ENCODE assay signal across 16 cellular contexts in genomic region chr16:70701998-70702397, GRCh38. TPM values are rescaled to one million over a fixed set of nuclear protein-coding genes. Genes with fewer than 3 reads are reported as not detected.
A peak's percentile ranks its signal among the peaks of the same experiment; 100 is the strongest.
DNase-seq lines count a peak whose midpoint lies in the region; ATAC-seq and TF ChIP-seq lines count a peak whose summit lies in the region.
"Had no signal": no experiment of that assay in that cellular context is flagged by ENCODE, and none has a peak within 500 bp of the region (broad histone marks: within the 10 kb centered on the region; RNA-seq: fewer than 3 reads in every experiment).

No MANE protein-coding gene starts in this region.

- DNase-seq in HL-60 (ENCODE audit: low read depth in 1 of 2, low spot score in 1 of 2) (no peak), SJSA1 (ENCODE audit: low read depth in 1 of 2, low spot score in 2 of 2) (no peak), NCI-H2171 (lab: John Stamatoyannopoulos, UW) (no peak)
- no peak for DNase-seq in stimulated activated naive B cell treated with anti-CD40 and anti-IgM and Interleukin-4, amounts not matched to agents 10 μg/mL and 1 μg/mL and 100 μg/mL, for 72 hours
- DNase-seq: activated T-cell treated with anti-CD3 and anti-CD28 coated beads, Interleukin-2, amount 50 U/mL, for 48 hours; CD8-positive, alpha-beta memory T cell; kidney; NCI-H1048; NCI-H446 treated with DMSO at 0.1 percent for 48 hours had no signal

- no peak overlapping the region for H3K4me2 ChIP-seq in skeletal muscle satellite cell (ENCODE audit: low read length)

- peak overlapping the region; percentile 45 for H3K9ac ChIP-seq in skeletal muscle satellite cell (ENCODE audit: low read depth, low read length)

- H3K9me3 ChIP-seq in SJSA1 (replicated peaks) (no peaks in the 10 kb centered on the region), gastroesophageal sphincter (no peaks in the 10 kb centered on the region), skeletal muscle satellite cell (replicated peaks; ENCODE audit: low read length) (no peaks in the 10 kb centered on the region)
- H3K9me3 ChIP-seq: neutrophil had no signal

- H3K36me3 Mint-ChIP-seq in stimulated activated naive B cell treated with anti-CD40 and anti-IgM and Interleukin-4, amounts not matched to agents 10 μg/mL and 1 μg/mL and 100 μg/mL, for 72 hours = peaks cover 27 to 38% of the 10 kb centered on the region in 2 donors

- H3K4me3 ChIP-seq in HL-60 (replicated peaks; ENCODE audit: insufficient read depth, low read length) = no peak overlapping the region
- H3K4me3 ChIP-seq in SJSA1 = no peak overlapping the region
- no peak overlapping the region for H3K4me3 ChIP-seq in gastroesophageal sphincter
- no peak overlapping the region for H3K4me3 ChIP-seq in skeletal muscle satellite cell (ENCODE audit: low read length)

- no peak for ATAC-seq in gastroesophageal sphincter
- ATAC-seq in HG02610 (IDR thresholded peaks at IDR 0.05; ENCODE audit: unreplicated experiment) = no peak
- no peak for ATAC-seq in stimulated activated naive B cell treated with anti-CD40 and anti-IgM and Interleukin-4, amounts not matched to agents 10 μg/mL and 1 μg/mL and 100 μg/mL, for 72 hours (replicated peaks)
- no peak for ATAC-seq in GM18498 (IDR thresholded peaks at IDR 0.05; ENCODE audit: unreplicated experiment)

- WGBS in gastroesophageal sphincter (ENCODE audit: low coverage in 1 of 2), 2 donors = 47% methylated on average over 2 of the region's 8 CpGs; no CpG with 5 or more reads in 1 of the 2 donors

- no peak overlapping the region for H3K27ac Mint-ChIP-seq in stimulated activated naive B cell treated with anti-CD40 and anti-IgM and Interleukin-4, amounts not matched to agents 10 μg/mL and 1 μg/mL and 100 μg/mL, for 72 hours
- H3K27ac Mint-ChIP-seq: stimulated activated naive CD8-positive, alpha-beta T cell treated with anti-CD3 and anti-CD28 coated beads, Interleukin-15, Interleukin-2, amounts not matched to agents 100 ng/mL and 50 ng/mL, for 24 hours had no signal

- H3K27me3 Mint-ChIP-seq in stimulated activated naive B cell treated with anti-CD40 and anti-IgM and Interleukin-4, amounts not matched to agents 10 μg/mL and 1 μg/mL and 100 μg/mL, for 72 hours = no peaks in the 10 kb centered on the region
- H3K27me3 Mint-ChIP-seq: CD8-positive, alpha-beta memory T cell; stimulated activated naive CD8-positive, alpha-beta T cell treated with anti-CD3 and anti-CD28 coated beads, Interleukin-15, Interleukin-2, amounts not matched to agents 100 ng/mL and 50 ng/mL, for 24 hours had no signal

- no peak overlapping the region for H3K4me3 Mint-ChIP-seq in stimulated activated naive B cell treated with anti-CD40 and anti-IgM and Interleukin-4, amounts not matched to agents 10 μg/mL and 1 μg/mL and 100 μg/mL, for 72 hours
- H3K4me3 Mint-ChIP-seq: stimulated activated naive CD8-positive, alpha-beta T cell treated with anti-CD3 and anti-CD28 coated beads, Interleukin-15, Interleukin-2, amounts not matched to agents 100 ng/mL and 50 ng/mL, for 24 hours had no signal

- TF ChIP-seq CTCF in HL-60 (IDR thresholded peaks at IDR 0.05; ENCODE audit: insufficient read depth, low read length) (no peak), gastroesophageal sphincter (IDR thresholded peaks at IDR 0.05) (no peak)

- H3K4me1 Mint-ChIP-seq in stimulated activated naive B cell treated with anti-CD40 and anti-IgM and Interleukin-4, amounts not matched to agents 10 μg/mL and 1 μg/mL and 100 μg/mL, for 72 hours = peaks cover 8 to 10% of the 10 kb centered on the region in 2 donors

- no peak for TF ChIP-seq POLR2A in gastroesophageal sphincter (IDR thresholded peaks at IDR 0.05)

- H3K27ac ChIP-seq in HL-60 (replicated peaks) = peak overlapping the region; percentile 23; the same call in 1 of the 2 replicates
- peak overlapping the region; percentile 96; the same call in 1 of the 2 replicates for H3K27ac ChIP-seq in SJSA1
- H3K27ac ChIP-seq in gastroesophageal sphincter = peak overlapping the region; percentile 69 to 98 (median 96)
- H3K27ac ChIP-seq: neutrophil, VCaP had no signal

- H3K27me3 ChIP-seq in HL-60 (ENCODE audit: insufficient read depth, poor library complexity, severe bottlenecking) (no peaks in the 10 kb centered on the region), SJSA1 (replicated peaks) (no peaks in the 10 kb centered on the region), gastroesophageal sphincter (no peaks in the 10 kb centered on the region), skeletal muscle satellite cell (ENCODE audit: control insufficient read depth, insufficient read depth, low read length) (no peaks in the 10 kb centered on the region)
- H3K27me3 ChIP-seq: neutrophil had no signal

- H3K4me1 ChIP-seq in SJSA1 (replicated peaks) = peaks cover 84% of the 10 kb centered on the region
- H3K4me1 ChIP-seq in gastroesophageal sphincter = peaks cover 12 to 98% (median 66%) of the 10 kb centered on the region in 3 donors
- peaks cover 93% of the 10 kb centered on the region for H3K4me1 ChIP-seq in skeletal muscle satellite cell (ENCODE audit: control insufficient read depth, insufficient read depth, low read length)

- TF ChIP-seq EP300 in gastroesophageal sphincter (IDR thresholded peaks at IDR 0.05) = no peak

- H3K36me3 ChIP-seq in SJSA1 = peaks cover 20% of the 10 kb centered on the region
- H3K36me3 ChIP-seq in gastroesophageal sphincter = peaks cover 0 to 9% of the 10 kb centered on the region in 2 donors
- peaks cover 4% of the 10 kb centered on the region for H3K36me3 ChIP-seq in skeletal muscle satellite cell (ENCODE audit: insufficient read depth, low read length)

- no peaks in the 10 kb centered on the region for H3K9me3 Mint-ChIP-seq in stimulated activated naive B cell treated with anti-CD40 and anti-IgM and Interleukin-4, amounts not matched to agents 10 μg/mL and 1 μg/mL and 100 μg/mL, for 72 hours
- H3K9me3 Mint-ChIP-seq: CD8-positive, alpha-beta memory T cell; stimulated activated naive CD8-positive, alpha-beta T cell treated with anti-CD3 and anti-CD28 coated beads, Interleukin-15, Interleukin-2, amounts not matched to agents 100 ng/mL and 50 ng/mL, for 24 hours had no signal

RNA-seq across cellular contexts. Expression of gene MTSS2, which starts 16.1 kb away (rescaled TPM):
- total RNA-seq in SJSA1 (2014; rRNA removed; shearing (Covaris generic)) = 20.7 and 22.6 TPM in 2 replicates
- 100 to 1,000 TPM in 1 of 4 donors, 10 to 100 TPM in 3; 70.9 to 234 (median 85.9) TPM for total RNA-seq in gastroesophageal sphincter
- total RNA-seq in skeletal muscle satellite cell (2012; rRNA removed) = 17.0 and 25.6 TPM in 2 replicates

RNA-seq across cellular contexts. Expression of gene IL34, which starts 55.6 kb away (rescaled TPM):
- total RNA-seq in SJSA1 (2014; rRNA removed; shearing (Covaris generic)) = 0.74 and 1.4 TPM in 2 replicates
- 1 to 10 TPM; 1.6 to 4.1 (median 2.8) TPM for total RNA-seq in gastroesophageal sphincter
- 0.51 and 1.5 TPM in 2 replicates for total RNA-seq in skeletal muscle satellite cell (2012; rRNA removed)
- total RNA-seq: CD8-positive, alpha-beta memory T cell had no signal

Comparison
In these comparisons a context has a peak if more than half of its experiments do, and no peak if none do; other contexts are left out.
1. H3K27ac ChIP-seq: peak in every context shown above with its lines; median percentile 96 in SJSA1; 96 in gastroesophageal sphincter; 23 in HL-60.